In genomic region chr3:139655880-139656279, GRCh38 we compare ENCODE assay signal across 21 cellular contexts. TPM values are rescaled to one million over a fixed set of nuclear protein-coding genes. Genes with fewer than 3 reads are reported as not detected.
A peak's percentile ranks its signal among the peaks of the same experiment; 100 is the strongest.
DNase-seq lines count a peak whose midpoint lies in the region; TF ChIP-seq lines count a peak whose summit lies in the region.
"Had no signal": no experiment of that assay in that cellular context is flagged by ENCODE, and none has a peak within 500 bp of the region (broad histone marks: within the 10 kb centered on the region; RNA-seq: fewer than 3 reads in every experiment).

No MANE protein-coding gene starts in this region.

- no peak overlapping the region for H3K4me3 Mint-ChIP-seq in activated naive CD4-positive, alpha-beta T cell treated with anti-CD3 and anti-CD28 coated beads, Interleukin-2, amount 10 ng/mL, durations not matched to agents 7 days and 5 days

- no peaks in the 10 kb centered on the region for H3K4me1 Mint-ChIP-seq in activated naive CD4-positive, alpha-beta T cell treated with anti-CD3 and anti-CD28 coated beads, Interleukin-2, amount 10 ng/mL, durations not matched to agents 7 days and 5 days

- in situ Hi-C loops in GM23248 (cut with MboI), result no loop called here

- no peaks in the 10 kb centered on the region for H4K20me1 ChIP-seq in GM23248 (ENCODE audit: insufficient read depth)
- no peaks in the 10 kb centered on the region for H4K20me1 ChIP-seq in hepatocyte (ENCODE audit: insufficient read depth, poor library complexity, severe bottlenecking)

- no peaks in the 10 kb centered on the region for H3F3A ChIP-seq in GM23248 (ENCODE audit: insufficient read depth)

- no peak overlapping the region for H3K4me2 ChIP-seq in GM23248 (ENCODE audit: unreplicated experiment)
- no peak overlapping the region for H3K4me2 ChIP-seq in hepatocyte

- H3K36me3 Mint-ChIP-seq in activated naive CD4-positive, alpha-beta T cell treated with anti-CD3 and anti-CD28 coated beads, Interleukin-2, amount 10 ng/mL, durations not matched to agents 7 days and 5 days, result no peaks in the 10 kb centered on the region

- no peaks in the 10 kb centered on the region for H3K27me3 Mint-ChIP-seq in activated naive CD4-positive, alpha-beta T cell treated with anti-CD3 and anti-CD28 coated beads, Interleukin-2, amount 10 ng/mL, durations not matched to agents 7 days and 5 days

- H3K4me3 ChIP-seq in GM23248, result no peak overlapping the region
- H3K4me3 ChIP-seq in epithelial cell of proximal tubule (ENCODE audit: low read depth, low read length), result no peak overlapping the region
- no peak overlapping the region for H3K4me3 ChIP-seq in hepatocyte
- no peak overlapping the region for H3K4me3 ChIP-seq in retinal pigment epithelial cell (ENCODE audit: low read length)
- H3K4me3 ChIP-seq: sigmoid colon, tibial artery had no signal

- H2AFZ ChIP-seq in GM23248, result no peak overlapping the region
- H2AFZ ChIP-seq in hepatocyte, result no peak overlapping the region

- no peaks in the 10 kb centered on the region for H3K9me3 Mint-ChIP-seq in activated naive CD4-positive, alpha-beta T cell treated with anti-CD3 and anti-CD28 coated beads, Interleukin-2, amount 10 ng/mL, durations not matched to agents 7 days and 5 days

- H3K27ac ChIP-seq in GM23248 (no peak overlapping the region), hepatocyte (peak overlapping the region; percentile 86)
- H3K27ac ChIP-seq: sigmoid colon, tibial artery had no signal

- CTCF ChIA-PET in activated naive CD4-positive, alpha-beta T cell treated with anti-CD3 and anti-CD28 coated beads, Interleukin-2, amount 10 ng/mL, durations not matched to agents 7 days and 5 days (lab: Charles Lee), result no interaction called here

- TF ChIP-seq CTCF in epithelial cell of proximal tubule (conservative IDR thresholded peaks at IDR 0.05; ENCODE audit: low read depth, low read length) (no peak), hepatocyte (IDR thresholded peaks at IDR 0.05; ENCODE audit: poor library complexity) (no peak), retinal pigment epithelial cell (conservative IDR thresholded peaks at IDR 0.05; ENCODE audit: low read depth, low read length) (no peak)

- no peak overlapping the region for H3K27ac Mint-ChIP-seq in activated naive CD4-positive, alpha-beta T cell treated with anti-CD3 and anti-CD28 coated beads, Interleukin-2, amount 10 ng/mL, durations not matched to agents 7 days and 5 days

- H3K79me2 ChIP-seq in GM23248 (ENCODE audit: insufficient read depth) (no peaks in the 10 kb centered on the region), hepatocyte (no peaks in the 10 kb centered on the region)

- peak; percentile 28 for DNase-seq in GM23248
- peak; percentile 20 for DNase-seq in epithelial cell of proximal tubule (ENCODE audit: low read depth)
- DNase-seq in hepatocyte (ENCODE audit: low spot score), result peak; percentile 22
- peak; percentile 53 for DNase-seq in retinal pigment epithelial cell (ENCODE audit: low read depth)
- DNase-seq in anterior cingulate cortex (lab: John Stamatoyannopoulos, UW), result no peak
- no peak for DNase-seq in NCI-H1048 (lab: John Stamatoyannopoulos, UW)
- DNase-seq in activated naive CD4-positive, alpha-beta T cell treated with anti-CD3 and anti-CD28 coated beads, Interleukin-2, amount 10 ng/mL, durations not matched to agents 7 days and 5 days, result no peak
- DNase-seq: activated gamma-delta T cell; AML-193; amygdala; Kasumi-1; NCI-H1092 treated with DMSO at 0.1 percent for 48 hours; NCI-H524 treated with DMSO at 0.1 percent for 48 hours; nucleus accumbens; SIG-M5; sigmoid colon; stimulated activated CD4-positive, alpha-beta T cell treated with anti-CD3 and anti-CD28 coated beads, Interleukin-1b, Interleukin-23, amount 100 ng/mL, for 48 hours; stimulated activated naive CD4-positive, alpha-beta T cell had no signal

- H3K4me1 ChIP-seq in GM23248 (ENCODE audit: insufficient read depth), result no peaks in the 10 kb centered on the region
- H3K4me1 ChIP-seq in hepatocyte (ENCODE audit: insufficient read depth), result peaks cover 31% of the 10 kb centered on the region
- H3K4me1 ChIP-seq: sigmoid colon, tibial artery had no signal

- no peak overlapping the region for H3K9ac ChIP-seq in GM23248

- H3K9me2 ChIP-seq in GM23248 (ENCODE audit: insufficient read depth) (no peaks in the 10 kb centered on the region), hepatocyte (replicated peaks; ENCODE audit: insufficient read depth) (no peaks in the 10 kb centered on the region)

- WGBS in GM23248 (ENCODE audit: low coverage in 1 of 2, low lambda C conversion rate in 2 of 2, missing lambda C conversion rate in 2 of 2), 2 experiments, result 0 to 3% methylated on average over 2 of the region's 2 CpGs
- WGBS in hepatocyte (ENCODE audit: low lambda C conversion rate, missing lambda C conversion rate), result 57% methylated on average over 2 of the region's 2 CpGs

- H3K27me3 ChIP-seq in GM23248 (replicated peaks; ENCODE audit: insufficient read depth) (no peaks in the 10 kb centered on the region), hepatocyte (no peaks in the 10 kb centered on the region)
- H3K27me3 ChIP-seq: sigmoid colon, tibial artery had no signal

- H3K36me3 ChIP-seq in GM23248 (ENCODE audit: low read depth) (no peaks in the 10 kb centered on the region), hepatocyte (replicated peaks; ENCODE audit: insufficient read depth, low read depth) (no peaks in the 10 kb centered on the region)
- H3K36me3 ChIP-seq: sigmoid colon, tibial artery had no signal

- H3K9me3 ChIP-seq in GM23248 (ENCODE audit: low read depth), result no peaks in the 10 kb centered on the region
- H3K9me3 ChIP-seq in hepatocyte (ENCODE audit: low read depth), result no peaks in the 10 kb centered on the region
- H3K9me3 ChIP-seq: sigmoid colon, tibial artery had no signal

RNA-seq across cellular contexts. Expression of gene NMNAT3, which starts 21.9 kb away (rescaled TPM):
- total RNA-seq in GM23248 (2014; rRNA removed; shearing (Covaris generic)), result not detected in 2 replicates
- polyA plus RNA-seq in GM23248 (2016; fragmentation: Nextera tagmentation; extraction: Ambion mirVana), result not detected in 2 replicates
- total RNA-seq in epithelial cell of proximal tubule, result 1.6 and 2.5 TPM in 2 replicates
- 8.3 and 12.3 TPM in 2 replicates for total RNA-seq in hepatocyte
- 4.7 and 7.2 TPM in 2 replicates for polyA plus RNA-seq in hepatocyte
- total RNA-seq: H4, HT1080 had no signal

Comparison
In these comparisons a context has a peak if more than half of its experiments do, and no peak if none do; other contexts are left out.
1. DNase-seq: peak in GM23248 (single experiment), epithelial cell of proximal tubule (single experiment), hepatocyte (single experiment) and retinal pigment epithelial cell (single experiment); none in anterior cingulate cortex (0 of 58), NCI-H1048 (single experiment) and activated naive CD4-positive, alpha-beta T cell treated with anti-CD3 and anti-CD28 coated beads, Interleukin-2, amount 10 ng/mL, durations not matched to agents 7 days and 5 days (single experiment).